In the genomic region with DNA sequence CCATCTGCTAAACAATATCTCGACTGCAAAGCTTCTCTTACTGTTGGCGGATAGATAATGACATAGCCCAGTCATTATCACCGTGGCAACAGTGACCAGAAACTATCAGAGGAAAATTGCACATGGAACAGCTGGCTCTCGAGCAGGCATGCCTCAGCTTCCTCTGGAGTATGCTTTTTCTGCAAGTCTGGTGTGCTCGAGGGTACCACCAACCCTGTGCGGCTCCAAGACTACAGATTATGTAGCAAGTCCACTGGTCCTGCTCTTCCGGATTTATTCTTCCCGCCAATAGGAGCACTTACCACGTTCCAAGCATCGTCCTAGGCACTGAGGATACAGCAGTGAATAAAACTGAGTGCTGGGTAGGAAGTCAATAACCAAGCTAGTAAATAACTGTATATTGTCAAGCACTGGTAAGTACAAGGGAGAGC, we compare ENCODE assay signal across 8 cellular contexts.
DNase-seq lines count a peak whose midpoint lies in the region; ATAC-seq and TF ChIP-seq lines count a peak whose summit lies in the region.

No MANE protein-coding gene starts in this region.

- TF ChIP-seq CTCF in DND-41 (IDR thresholded peaks at IDR 0.05; ENCODE audit: borderline replicate concordance, extremely low read depth, low read length, poor library complexity, severe bottlenecking) (no peak), MM.1S (IDR thresholded peaks at IDR 0.05; ENCODE audit: low read length) (no peak), fibroblast of mammary gland (conservative IDR thresholded peaks at IDR 0.05; ENCODE audit: control insufficient read depth, insufficient read depth, low read depth, low read length) (no peak), retinal pigment epithelial cell (conservative IDR thresholded peaks at IDR 0.05; ENCODE audit: low read depth, low read length) (no peak)

- H3K4me1 ChIP-seq in DND-41 (ENCODE audit: insufficient read depth, low read length) (peaks cover 55% of the 10 kb centered on the region), MM.1S (ENCODE audit: low read length) (0 out of 2 replicates have a peak, but pooled peaks cover 3% of the 10 kb centered on the region)

- H3K27me3 ChIP-seq in DND-41 (ENCODE audit: insufficient read depth, low read length, poor library complexity) (no peaks in the 10 kb centered on the region), MM.1S (replicated peaks; ENCODE audit: insufficient read depth, low read length) (no peaks in the 10 kb centered on the region)

- H3K36me3 Mint-ChIP-seq in T-helper 2 cell treated with Interferon-gamma antibody and Interleukin-4, amounts not matched to agents 5 μg/mL and 100 μg/mL, for 36 hours (ENCODE audit: low read depth): peaks cover 25% of the 10 kb centered on the region

- no peaks in the 10 kb centered on the region for H3K9me3 Mint-ChIP-seq in T-helper 2 cell treated with Interferon-gamma antibody and Interleukin-4, amounts not matched to agents 5 μg/mL and 100 μg/mL, for 36 hours

- no peaks in the 10 kb centered on the region for H3K9me2 ChIP-seq in MM.1S (replicated peaks; ENCODE audit: insufficient read depth, low read length)

- peak overlapping the region; percentile 56 for H2AFZ ChIP-seq in DND-41 (ENCODE audit: low read depth, low read length)
- no peak overlapping the region for H2AFZ ChIP-seq in MM.1S (ENCODE audit: low read length)

- peak overlapping the region; percentile 89 for H3K27ac Mint-ChIP-seq in T-helper 2 cell treated with Interferon-gamma antibody and Interleukin-4, amounts not matched to agents 5 μg/mL and 100 μg/mL, for 36 hours

- peak overlapping the region; percentile 90 for H3K9ac ChIP-seq in DND-41 (ENCODE audit: low read depth, low read length)
- peak overlapping the region; percentile 84 for H3K9ac ChIP-seq in MM.1S (ENCODE audit: low read length)

- peaks cover 84% of the 10 kb centered on the region for H3K79me2 ChIP-seq in DND-41 (ENCODE audit: insufficient read depth, low read length)
- H3K79me2 ChIP-seq in MM.1S (ENCODE audit: low read length): peaks cover 74% of the 10 kb centered on the region

- H3K4me2 ChIP-seq in DND-41 (ENCODE audit: insufficient read depth, low read length): peak overlapping the region; percentile 95
- H3K4me2 ChIP-seq in MM.1S (ENCODE audit: low read depth, low read length): peak overlapping the region; percentile 44

- peaks cover 51% of the 10 kb centered on the region for H3K4me1 Mint-ChIP-seq in T-helper 2 cell treated with Interferon-gamma antibody and Interleukin-4, amounts not matched to agents 5 μg/mL and 100 μg/mL, for 36 hours (ENCODE audit: low read depth)

- no peaks in the 10 kb centered on the region for H3F3A ChIP-seq in MM.1S (ENCODE audit: insufficient read depth, low read length)

- H3K27me3 Mint-ChIP-seq in T-helper 2 cell treated with Interferon-gamma antibody and Interleukin-4, amounts not matched to agents 5 μg/mL and 100 μg/mL, for 36 hours (ENCODE audit: low read depth): no peaks in the 10 kb centered on the region

- DNase-seq in DND-41: peak; percentile 40
- no peak for DNase-seq in MM.1S
- no peak for DNase-seq in T-helper 2 cell treated with Interferon-gamma antibody and Interleukin-4, amounts not matched to agents 5 μg/mL and 100 μg/mL, for 36 hours (ENCODE audit: low spot score)
- DNase-seq in fibroblast of mammary gland (ENCODE audit: low read depth): peak; percentile 61
- no peak for DNase-seq in retinal pigment epithelial cell (ENCODE audit: low read depth)
- no peak for DNase-seq in NCI-H187 treated with DMSO at 0.1 percent for 48 hours (lab: John Stamatoyannopoulos, UW)
- DNase-seq in hepatic stellate cell (ENCODE audit: low spot score): no peak

- peak overlapping the region; percentile 96 for H3K4me3 Mint-ChIP-seq in T-helper 2 cell treated with Interferon-gamma antibody and Interleukin-4, amounts not matched to agents 5 μg/mL and 100 μg/mL, for 36 hours

- H4K20me1 ChIP-seq in DND-41 (ENCODE audit: insufficient read depth, low read length): peaks cover 53% of the 10 kb centered on the region
- H4K20me1 ChIP-seq in MM.1S (ENCODE audit: insufficient read depth, low read length): no peaks in the 10 kb centered on the region

- H3K9me3 ChIP-seq in DND-41 (ENCODE audit: insufficient read depth, low read length, severe bottlenecking) (no peaks in the 10 kb centered on the region), MM.1S (replicated peaks; ENCODE audit: insufficient read depth, low read length) (no peaks in the 10 kb centered on the region)

- H3K36me3 ChIP-seq in DND-41 (ENCODE audit: insufficient read depth, low read length): peaks cover 26% of the 10 kb centered on the region
- no peaks in the 10 kb centered on the region for H3K36me3 ChIP-seq in MM.1S (replicated peaks; ENCODE audit: insufficient read depth, low read length)

- ATAC-seq in DND-41 (ENCODE audit: insufficient read depth, low read depth) (no peak), GM21390 (IDR thresholded peaks at IDR 0.05; ENCODE audit: unreplicated experiment) (no peak)

- peak overlapping the region; percentile 84 for H3K27ac ChIP-seq in DND-41 (ENCODE audit: low read length)
- peak overlapping the region; percentile 84; the same call in 1 of the 2 replicates for H3K27ac ChIP-seq in MM.1S (ENCODE audit: low read length)

- H3K4me3 ChIP-seq in DND-41 (ENCODE audit: low read depth in 1 of 2, low read length in 2 of 2) (peak overlapping the region; percentile 65 to 93), MM.1S (ENCODE audit: low read length) (peak overlapping the region; percentile 82), fibroblast of mammary gland (ENCODE audit: control insufficient read depth, low read depth, low read length) (peak overlapping the region; percentile 80), retinal pigment epithelial cell (ENCODE audit: low read length) (peak overlapping the region; percentile 79)

Comparison
In these comparisons a context has a peak if more than half of its experiments do, and no peak if none do; other contexts are left out.
1. DNase-seq: peak in DND-41 (single experiment) and fibroblast of mammary gland (single experiment); none in MM.1S (single experiment), T-helper 2 cell treated with Interferon-gamma antibody and Interleukin-4, amounts not matched to agents 5 μg/mL and 100 μg/mL, for 36 hours (single experiment), retinal pigment epithelial cell (single experiment), NCI-H187 treated with DMSO at 0.1 percent for 48 hours (single experiment) and hepatic stellate cell (single experiment).
2. Peak in every context shown above with its lines, with median percentiles within 50 percentile points of each other: H3K4me3 ChIP-seq.